Comparison of ENCODE assay signal across 30 cellular contexts in the genomic region with DNA sequence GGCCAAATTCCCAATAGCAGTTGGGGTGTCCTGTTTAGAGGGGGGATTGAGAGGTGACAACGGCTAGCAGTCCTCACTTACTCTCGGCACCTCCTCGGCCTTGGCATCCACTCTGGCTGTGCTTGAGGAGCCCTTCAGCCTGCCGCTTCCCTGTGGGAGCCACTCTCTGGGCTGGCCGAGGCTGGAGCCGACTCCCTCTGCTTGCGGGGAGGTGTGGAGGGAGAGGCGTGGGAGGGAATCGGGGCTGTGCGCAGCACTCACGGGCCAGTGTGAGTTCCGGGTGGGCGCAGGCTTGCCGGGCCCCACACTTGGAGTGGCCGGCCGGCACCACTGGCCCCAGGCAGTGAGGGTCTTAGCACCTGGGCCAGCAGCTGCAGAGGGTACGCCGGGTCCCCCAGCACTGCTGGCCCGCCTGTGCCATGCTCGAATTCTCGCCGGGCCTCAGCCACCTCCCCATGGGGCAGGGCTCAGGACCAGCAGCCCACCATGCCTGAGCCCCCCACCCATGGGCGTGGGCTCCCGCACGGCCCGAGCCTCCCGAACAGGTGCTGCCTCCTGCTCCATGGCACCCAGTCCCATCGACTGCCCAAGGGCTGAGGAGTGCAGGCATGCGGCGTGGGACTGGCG.
"Had no signal": no experiment of that assay in that cellular context is flagged by ENCODE, and none has a peak within 500 bp of the region (broad histone marks: within the 10 kb centered on the region; RNA-seq: fewer than 3 reads in every experiment).

No MANE protein-coding gene starts in this region.

- ATAC-seq: effector memory CD8-positive, alpha-beta T cell; left colon; mucosa of descending colon; natural killer cell treated with Interleukin-12 subunit alpha and Interleukin-12 subunit beta and Interleukin-15 and Interleukin-18, amount 100 ng/mL, for 72 hours; stimulated activated naive CD8-positive, alpha-beta T cell treated with anti-CD3 and anti-CD28 coated beads, Interleukin-15, amount 100 ng/mL, for 72 hours had no signal

- H3K36me3 Mint-ChIP-seq: naive B cell had no signal

- H3K36me3 ChIP-seq: esophagus squamous epithelium, heart right ventricle, left ventricle myocardium inferior, prostate gland, right atrium auricular region, sigmoid colon, spleen, suprapubic skin, transverse colon had no signal

- H3K27ac Mint-ChIP-seq: effector memory CD8-positive, alpha-beta T cell; mesothelial cell of epicardium; naive B cell; natural killer cell treated with Interleukin-12 subunit alpha and Interleukin-12 subunit beta and Interleukin-15 and Interleukin-18, amount 100 ng/mL, for 72 hours; stimulated activated naive CD8-positive, alpha-beta T cell treated with anti-CD3 and anti-CD28 coated beads, Interleukin-15, amount 100 ng/mL, for 72 hours had no signal

- DNase-seq: effector memory CD8-positive, alpha-beta T cell; erythroblast; esophagus squamous epithelium; foreskin melanocyte; glutamatergic neuron; heart right ventricle; hippocampal formation; kidney glomerular epithelial cell; left colon; left ventricle myocardium inferior; mesenchymal stem cell; naive B cell; sigmoid colon; spleen; stimulated activated CD4-positive, alpha-beta T cell treated with anti-CD3 and anti-CD28 coated beads, Interleukin-4, amount 100 ng/mL, for 4 hours; stimulated activated naive CD4-positive, alpha-beta T cell; stimulated activated naive CD8-positive, alpha-beta T cell treated with anti-CD3 and anti-CD28 coated beads, Interleukin-15, amount 100 ng/mL, for 72 hours; transverse colon had no signal

- H3K9me3 ChIP-seq: esophagus squamous epithelium, left ventricle myocardium inferior, prostate gland, right atrium auricular region, sigmoid colon, suprapubic skin, transverse colon had no signal

- H3K27ac ChIP-seq: coronary artery, esophagus squamous epithelium, heart right ventricle, left ventricle myocardium inferior, parathyroid adenoma, prostate gland, right atrium auricular region, sigmoid colon, spleen, suprapubic skin, transverse colon had no signal

- H3K27me3 ChIP-seq: esophagus squamous epithelium, heart right ventricle, right atrium auricular region, sigmoid colon, spleen, suprapubic skin, transverse colon had no signal

- FAIRE-seq: endometrium, islet of Langerhans had no signal

- H3K4me1 Mint-ChIP-seq: central memory CD8-positive, alpha-beta T cell; mesothelial cell of epicardium; naive B cell; neural crest cell; stimulated activated naive CD8-positive, alpha-beta T cell treated with anti-CD3 and anti-CD28 coated beads, Interleukin-15, amount 100 ng/mL, for 72 hours had no signal

- H3K4me3 ChIP-seq: coronary artery, esophagus squamous epithelium, heart right ventricle, left ventricle myocardium inferior, mucosa of descending colon, prostate gland, right atrium auricular region, sigmoid colon, spleen, suprapubic skin, transverse colon had no signal

- H3K4me3 Mint-ChIP-seq: central memory CD8-positive, alpha-beta T cell; effector memory CD8-positive, alpha-beta T cell; mesothelial cell of epicardium; naive B cell; natural killer cell treated with Interleukin-12 subunit alpha and Interleukin-12 subunit beta and Interleukin-15 and Interleukin-18, amount 100 ng/mL, for 72 hours; neural crest cell; stimulated activated naive CD8-positive, alpha-beta T cell treated with anti-CD3 and anti-CD28 coated beads, Interleukin-15, amount 100 ng/mL, for 72 hours had no signal

- H3K4me1 ChIP-seq: esophagus squamous epithelium, heart right ventricle, left ventricle myocardium inferior, parathyroid adenoma, prostate gland, right atrium auricular region, sigmoid colon, spleen, suprapubic skin, transverse colon had no signal
